In the genomic region with DNA sequence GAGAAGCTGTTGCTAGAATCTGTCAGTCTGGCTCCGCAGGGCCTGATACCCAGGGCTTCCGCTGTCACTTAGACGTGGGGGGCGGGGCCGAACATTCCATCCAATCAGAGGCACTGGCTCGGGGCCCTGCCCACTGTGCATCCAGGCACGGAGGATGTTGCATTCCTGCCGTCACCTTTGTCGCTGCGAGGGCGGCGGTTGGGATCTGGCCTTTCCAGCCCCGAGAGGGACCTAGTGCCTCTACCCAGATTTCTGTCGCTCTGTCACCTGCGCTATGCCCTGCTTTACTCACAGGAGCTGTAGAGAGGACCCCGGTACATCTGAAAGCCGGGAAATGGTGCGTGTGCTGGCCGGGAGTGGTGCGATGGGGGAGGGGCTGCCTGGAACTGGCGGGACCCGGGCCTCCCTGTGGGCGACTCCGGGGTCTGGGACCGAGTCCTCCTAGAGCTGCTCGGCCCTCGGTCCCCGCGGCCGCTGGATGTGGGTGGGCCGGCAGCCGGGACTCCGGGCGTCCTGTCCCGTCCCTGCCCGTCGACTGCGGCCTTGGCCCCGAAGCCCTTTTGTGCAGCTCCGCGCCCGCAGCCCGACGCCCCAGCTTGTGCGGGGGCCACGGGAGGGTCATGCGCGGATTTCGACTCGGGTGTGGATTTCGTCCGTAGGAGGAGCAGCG, we compare ENCODE assay signal across 9 cellular contexts. TPM values are rescaled to one million over a fixed set of nuclear protein-coding genes. Genes with fewer than 3 reads are reported as not detected.
DNase-seq lines count a peak whose midpoint lies in the region; ATAC-seq, FAIRE-seq and TF ChIP-seq lines count a peak whose summit lies in the region.
"Had no signal": no experiment of that assay in that cellular context is flagged by ENCODE, and none has a peak within 500 bp of the region (broad histone marks: within the 10 kb centered on the region; RNA-seq: fewer than 3 reads in every experiment).

A gene (plus strand): TSS at position 133 of the 670 bp plus-strand sequence. CDS start 142 bp downstream, at position 275.

- H3K27ac Mint-ChIP-seq in Caco-2 (ENCODE audit: unreplicated experiment), result no peak within 1 kb of the TSS
- no peak within 1 kb of the TSS for H3K27ac Mint-ChIP-seq in GM23338
- H3K27ac Mint-ChIP-seq in WTC11, result peak within 1 kb of the TSS; percentile 88

- H3K9me3 ChIP-seq in Caco-2, result 0 out of 2 replicates have a peak, but pooled peaks cover 2% of the 10 kb centered on the region

- CTCF ChIA-PET in Caco-2 (lab: Charles Lee), result interaction anchor here (1.0 kb wide), 1 partner anchor 51 kb away, joined by 3 read pairs; no protein-coding TSS in a partner anchor
- CTCF ChIA-PET in WTC11 (lab: Charles Lee), result interaction anchor here (0.6 to 2.4 kb wide), 9 partner anchors 10 to 292 kb away, joined by 3 to 27 read pairs (median 3); a partner anchor contains a TSS

- H3K27me3 Mint-ChIP-seq in Caco-2 (ENCODE audit: insufficient read depth, unreplicated experiment) (no peaks in the 10 kb centered on the region), GM23338 (ENCODE audit: insufficient read depth, low read depth, poor library complexity) (peaks cover 5% of the 10 kb centered on the region), WTC11 (ENCODE audit: low read depth) (peaks cover 20% of the 10 kb centered on the region)

- no peaks in the 10 kb centered on the region for H3K9me2 ChIP-seq in GM23338 (ENCODE audit: insufficient read depth)

- H3K36me3 Mint-ChIP-seq in Caco-2 (ENCODE audit: insufficient read depth, unreplicated experiment) (peaks cover 5% of the 10 kb centered on the region), GM23338 (ENCODE audit: low read depth) (peaks cover 17% of the 10 kb centered on the region), WTC11 (peaks cover 19% of the 10 kb centered on the region)

- H3K4me3 Mint-ChIP-seq in Caco-2 (ENCODE audit: unreplicated experiment) (peak within 1 kb of the TSS; percentile 71), GM23338 (no peak within 1 kb of the TSS), WTC11 (peak within 1 kb of the TSS; percentile 80)

- H3K79me2 ChIP-seq in GM23338 (replicated peaks; ENCODE audit: insufficient read depth), result no peaks in the 10 kb centered on the region

- POLR2A ChIA-PET in Caco-2 (lab: Charles Lee) (no interaction called here), WTC11 (lab: Charles Lee) (interaction anchor here (0.7 to 1.4 kb wide), 6 partner anchors 10 to 292 kb away, joined by 3 to 6 read pairs (median 3); a partner anchor contains a TSS)

- H3K36me3 ChIP-seq in Caco-2 (ENCODE audit: control insufficient read depth, insufficient read depth, low read length) (no peaks in the 10 kb centered on the region), GM23338 (ENCODE audit: insufficient read depth) (no peaks in the 10 kb centered on the region), bronchial epithelial cell (ENCODE audit: control insufficient read depth, insufficient read depth, low read length) (no peaks in the 10 kb centered on the region)

- FAIRE-seq in bronchial epithelial cell (lab: Jason Lieb, UNC), result no peak

- peak; percentile 83 to 86 for DNase-seq in Caco-2
- peak; percentile 97 for DNase-seq in GM23338 (ENCODE audit: low spot score)
- DNase-seq in NCI-H2081 (lab: John Stamatoyannopoulos, UW), result peak; percentile 89 to 93
- DNase-seq in WTC11 (ENCODE audit: low spot score), result peak; percentile 94
- DNase-seq in bronchial epithelial cell (ENCODE audit: low read depth), result peak; percentile 41
- peak; percentile 91 for DNase-seq in inferior parietal cortex (ENCODE audit: extremely low spot score)
- DNase-seq in smooth muscle cell of the brain vasculature (ENCODE audit: low read depth, low spot score), result peak; percentile 9

- H3K4me1 Mint-ChIP-seq in Caco-2 (ENCODE audit: low read depth, unreplicated experiment), result no peaks in the 10 kb centered on the region
- no peaks in the 10 kb centered on the region for H3K4me1 Mint-ChIP-seq in GM23338
- peaks cover 24% of the 10 kb centered on the region for H3K4me1 Mint-ChIP-seq in WTC11

- peak within 1 kb of the TSS; percentile 57 for H3K4me3 ChIP-seq in Caco-2 (ENCODE audit: low read depth, low read length)
- H3K4me3 ChIP-seq in GM23338, result peak within 1 kb of the TSS; percentile 65
- H3K4me3 ChIP-seq in bronchial epithelial cell (ENCODE audit: low read depth, low read length), result peak within 1 kb of the TSS; percentile 32

- intact Hi-C loops in Caco-2 (cut with micrococcal nuclease; ENCODE audit: unreplicated experiment), result no loop called here

- H3K27me3 ChIP-seq in Caco-2 (replicated peaks; ENCODE audit: control insufficient read depth, insufficient read depth, low read length), result no peaks in the 10 kb centered on the region
- peaks cover 15% of the 10 kb centered on the region for H3K27me3 ChIP-seq in GM23338 (ENCODE audit: insufficient read depth)
- no peaks in the 10 kb centered on the region for H3K27me3 ChIP-seq in bronchial epithelial cell (ENCODE audit: control insufficient read depth, insufficient read depth, low read length)

- peak within 1 kb of the TSS; percentile 85 for H3K4me2 ChIP-seq in GM23338
- H3K4me2 ChIP-seq: KMS-11 had no signal

- ATAC-seq in GM23338, result no peak; the same call in 2 of the 3 replicates
- peak; percentile 95 for ATAC-seq in WTC11
- no peak for ATAC-seq in GM18870 (IDR thresholded peaks at IDR 0.05; ENCODE audit: unreplicated experiment)

- H3K9me3 Mint-ChIP-seq in Caco-2 (ENCODE audit: unreplicated experiment) (no peaks in the 10 kb centered on the region), GM23338 (peaks cover 93% of the 10 kb centered on the region), WTC11 (peaks cover 7% of the 10 kb centered on the region)

- H2AFZ ChIP-seq in GM23338, result peak within 1 kb of the TSS; percentile 98

- H4K20me1 ChIP-seq in GM23338 (replicated peaks; ENCODE audit: insufficient read depth), result no peaks in the 10 kb centered on the region

- H3K27ac ChIP-seq in GM23338 (ENCODE audit: low read depth), result no peak within 1 kb of the TSS; the same call in 1 of the 2 replicates
- H3K27ac ChIP-seq: KMS-11 had no signal

- H3K4me1 ChIP-seq in Caco-2, result no peaks in the 10 kb centered on the region
- H3K4me1 ChIP-seq in GM23338 (ENCODE audit: insufficient read depth), result no peaks in the 10 kb centered on the region

- no peak for TF ChIP-seq CTCF in Caco-2 (IDR thresholded peaks at IDR 0.05; ENCODE audit: insufficient read depth in 1 of 2, low read depth in 1 of 2, low read length in 1 of 2, severe bottlenecking in 1 of 2, unreplicated experiment in 1 of 2)
- TF ChIP-seq CTCF in GM23338 (conservative IDR thresholded peaks at IDR 0.05; ENCODE audit: low read depth in 2 of 2), result no peak
- TF ChIP-seq CTCF in WTC11 (IDR thresholded peaks at IDR 0.05), result no peak
- TF ChIP-seq CTCF in bronchial epithelial cell (IDR thresholded peaks at IDR 0.05; ENCODE audit: insufficient read depth, low read length, severe bottlenecking), result no peak

- BruUV-seq in Caco-2 (replicated peaks; lab: Mats Ljungman, UMichigan), result TSS peak; percentile 67

- H3F3A ChIP-seq in GM23338 (replicated peaks; ENCODE audit: low read depth), result no peaks in the 10 kb centered on the region

TF ChIP-seq in GM23338, 12 proteins besides CTCF, POLR2A, EP300 and RAD21:
- TF ChIP-seq POLR2AphosphoS5 (IDR thresholded peaks at IDR 0.05; ENCODE audit: low read depth), result peak; percentile 88
- no peak for TF ChIP-seq EZH2phosphoT487 (IDR thresholded peaks at IDR 0.05; ENCODE audit: unreplicated experiment)

TF ChIP-seq in WTC11, 78 proteins besides CTCF, POLR2A, EP300 and RAD21 (continues in another document):
- TF ChIP-seq ZBTB21 (CRISPR knock-in tag; IDR thresholded peaks at IDR 0.05; ENCODE audit: borderline replicate concordance) (0 out of 2 replicates have a peak, but pooled peaks have one; percentile 69), ELF4 (CRISPR knock-in tag; IDR thresholded peaks at IDR 0.05; ENCODE audit: low read depth) (0 out of 2 replicates have a peak, but pooled peaks have one; percentile 51), NR3C1 (CRISPR knock-in tag; conservative IDR thresholded peaks at IDR 0.05; ENCODE audit: low read depth) (peak; percentile 83; the same call in 1 of the 2 replicates), ZNF232 (CRISPR knock-in tag; IDR thresholded peaks at IDR 0.05) (peak; percentile 77; the same call in 1 of the 2 replicates), ZNF138 (CRISPR knock-in tag; conservative IDR thresholded peaks at IDR 0.05) (peak; percentile 85; the same call in 1 of the 2 replicates)
- TF ChIP-seq, protein P1, sequence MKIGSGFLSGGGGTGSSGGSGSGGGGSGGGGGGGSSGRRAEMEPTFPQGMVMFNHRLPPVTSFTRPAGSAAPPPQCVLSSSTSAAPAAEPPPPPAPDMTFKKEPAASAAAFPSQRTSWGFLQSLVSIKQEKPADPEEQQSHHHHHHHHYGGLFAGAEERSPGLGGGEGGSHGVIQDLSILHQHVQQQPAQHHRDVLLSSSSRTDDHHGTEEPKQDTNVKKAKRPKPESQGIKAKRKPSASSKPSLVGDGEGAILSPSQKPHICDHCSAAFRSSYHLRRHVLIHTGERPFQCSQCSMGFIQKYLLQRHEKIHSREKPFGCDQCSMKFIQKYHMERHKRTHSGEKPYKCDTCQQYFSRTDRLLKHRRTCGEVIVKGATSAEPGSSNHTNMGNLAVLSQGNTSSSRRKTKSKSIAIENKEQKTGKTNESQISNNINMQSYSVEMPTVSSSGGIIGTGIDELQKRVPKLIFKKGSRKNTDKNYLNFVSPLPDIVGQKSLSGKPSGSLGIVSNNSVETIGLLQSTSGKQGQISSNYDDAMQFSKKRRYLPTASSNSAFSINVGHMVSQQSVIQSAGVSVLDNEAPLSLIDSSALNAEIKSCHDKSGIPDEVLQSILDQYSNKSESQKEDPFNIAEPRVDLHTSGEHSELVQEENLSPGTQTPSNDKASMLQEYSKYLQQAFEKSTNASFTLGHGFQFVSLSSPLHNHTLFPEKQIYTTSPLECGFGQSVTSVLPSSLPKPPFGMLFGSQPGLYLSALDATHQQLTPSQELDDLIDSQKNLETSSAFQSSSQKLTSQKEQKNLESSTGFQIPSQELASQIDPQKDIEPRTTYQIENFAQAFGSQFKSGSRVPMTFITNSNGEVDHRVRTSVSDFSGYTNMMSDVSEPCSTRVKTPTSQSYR (CRISPR knock-in tag; IDR thresholded peaks at IDR 0.05), result peak; percentile 79; the same call in 1 of the 2 replicates
- TF ChIP-seq, protein P2, sequence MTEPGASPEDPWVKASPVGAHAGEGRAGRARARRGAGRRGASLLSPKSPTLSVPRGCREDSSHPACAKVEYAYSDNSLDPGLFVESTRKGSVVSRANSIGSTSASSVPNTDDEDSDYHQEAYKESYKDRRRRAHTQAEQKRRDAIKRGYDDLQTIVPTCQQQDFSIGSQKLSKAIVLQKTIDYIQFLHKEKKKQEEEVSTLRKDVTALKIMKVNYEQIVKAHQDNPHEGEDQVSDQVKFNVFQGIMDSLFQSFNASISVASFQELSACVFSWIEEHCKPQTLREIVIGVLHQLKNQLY (CRISPR knock-in tag; IDR thresholded peaks at IDR 0.05), result no peak

RNA-seq across cellular contexts. Expression of the gene that starts here (rescaled TPM):
- total RNA-seq in Caco-2 (2022) (2.3 and 3.1 TPM in 2 replicates), WTC11 (2021) (5.7 to 8.5 TPM (median 7.2 TPM) in 3 replicates), bronchial epithelial cell (0.53 and 1.7 TPM in 2 replicates)
- 6.6 and 11.7 TPM in 2 replicates for total RNA-seq in GM23338 (2014; rRNA removed; shearing (Covaris generic))
- 3.5 and 4.5 TPM in 2 replicates for polyA plus RNA-seq in GM23338 (2016; fragmentation: Nextera tagmentation; extraction: Ambion mirVana)

Comparison
In these comparisons a context has a peak if more than half of its experiments do, and no peak if none do; other contexts are left out.
1. DNase-seq: peak in every context shown above with its lines; median percentile 97 in GM23338; 94 in WTC11; 91 in NCI-H2081; 91 in inferior parietal cortex; 84 in Caco-2; 41 in bronchial epithelial cell; 9 in smooth muscle cell of the brain vasculature.